ENCODE assay signal across 15 cellular contexts in genomic region chr2:176078440-176079284, GRCh38. TPM values are rescaled to one million over a fixed set of nuclear protein-coding genes. Genes with fewer than 3 reads are reported as not detected.
DNase-seq lines count a peak whose midpoint lies in the region; ATAC-seq and TF ChIP-seq lines count a peak whose summit lies in the region.
"Had no signal": no experiment of that assay in that cellular context is flagged by ENCODE, and none has a peak within 500 bp of the region (broad histone marks: within the 10 kb centered on the region; RNA-seq: fewer than 3 reads in every experiment).

No MANE protein-coding gene starts in this region.

- H3K4me1 Mint-ChIP-seq in nephron progenitor cell = peaks cover 24% of the 10 kb centered on the region

- H3K9me3 Mint-ChIP-seq in nephron progenitor cell = peaks cover 10% of the 10 kb centered on the region

- peak; percentile 44 for DNase-seq in NCI-H1694 treated with DMSO at 0.1 percent for 48 hours (lab: John Stamatoyannopoulos, UW)
- DNase-seq in NCI-H1694 (lab: John Stamatoyannopoulos, UW) = no peak
- no peak for DNase-seq in adipocyte (ENCODE audit: low read depth)
- no peak for DNase-seq in nephron progenitor cell
- DNase-seq in esophagus squamous epithelium (lab: John Stamatoyannopoulos, UW) = no peak
- DNase-seq in activated effector memory CD4-positive, alpha-beta T cell treated with anti-CD3 and anti-CD28 coated beads, Interleukin-2, amount 50 U/mL, for 16 hours = no peak
- DNase-seq: activated CD4-positive, alpha-beta T cell treated with anti-CD3 and anti-CD28 coated beads for 4 hours; body of pancreas; left ventricle myocardium inferior; NCI-H1105 treated with DMSO at 0.1 percent for 48 hours; RPMI8226 had no signal

- H3K4me3 Mint-ChIP-seq in nephron progenitor cell = peak overlapping the region; percentile 66

- no peaks in the 10 kb centered on the region for H3K36me3 ChIP-seq in HEK293 (ENCODE audit: control insufficient read depth in 2 of 2, insufficient read depth in 1 of 2, low read length in 2 of 2)
- H3K36me3 ChIP-seq in adipocyte (ENCODE audit: control insufficient read depth, insufficient read depth, low read length, severe bottlenecking) = no peaks in the 10 kb centered on the region
- no peaks in the 10 kb centered on the region for H3K36me3 ChIP-seq in esophagus squamous epithelium
- H3K36me3 ChIP-seq: left ventricle myocardium inferior had no signal

- H3K9ac ChIP-seq in adipocyte (ENCODE audit: low read length) = no peak overlapping the region

- ATAC-seq in HG03457 (IDR thresholded peaks at IDR 0.05; ENCODE audit: unreplicated experiment) = no peak
- ATAC-seq: body of pancreas had no signal

- no peaks in the 10 kb centered on the region for H3K36me3 Mint-ChIP-seq in nephron progenitor cell (ENCODE audit: low read depth)

- peaks cover 99% of the 10 kb centered on the region for H3K27me3 Mint-ChIP-seq in nephron progenitor cell (ENCODE audit: low read depth, poor library complexity)

- intact Hi-C loops in esophagus squamous epithelium (cut with DNase I) = no loop called here

- H3K27ac Mint-ChIP-seq in nephron progenitor cell = no peak overlapping the region

- H3K9me3 ChIP-seq in HEK293 (ENCODE audit: control insufficient read depth, insufficient read depth, low read depth, low read length) = no peaks in the 10 kb centered on the region
- H3K9me3 ChIP-seq in adipocyte (ENCODE audit: control insufficient read depth, low read length) = peaks cover 30% of the 10 kb centered on the region
- peaks cover 0 to 20% (median 13%) of the 10 kb centered on the region in 3 donors for H3K9me3 ChIP-seq in esophagus squamous epithelium

- CTCF ChIA-PET in HEK293 (lab: Yijun Ruan, JAX) = interaction anchor here (0.6 to 3.2 kb wide), 29 partner anchors 7 to 1073 kb away, joined by 3 to 44 read pairs (median 4); partner anchors contain the start of genes HOXD12, HOXD13 and LNPK

- H3K4me3 ChIP-seq in HEK293 (ENCODE audit: low read depth, low read length) (peak overlapping the region; percentile 42), adipocyte (ENCODE audit: low read length) (peak overlapping the region; percentile 17), esophagus squamous epithelium (peak overlapping the region in 1 of 4 donors; percentile 53)
- H3K4me3 ChIP-seq: body of pancreas had no signal

- peaks cover 90% of the 10 kb centered on the region for H3K27me3 ChIP-seq in adipocyte (replicated peaks; ENCODE audit: control insufficient read depth, insufficient read depth, low read length)
- H3K27me3 ChIP-seq in esophagus squamous epithelium = peaks cover 47 to 100% (median 72%) of the 10 kb centered on the region in 4 donors

- H3K4me1 ChIP-seq in HEK293 (ENCODE audit: control insufficient read depth, insufficient read depth, low read length) = no peaks in the 10 kb centered on the region
- no peaks in the 10 kb centered on the region for H3K4me1 ChIP-seq in adipocyte (ENCODE audit: control insufficient read depth, insufficient read depth, low read length)
- H3K4me1 ChIP-seq in esophagus squamous epithelium = peaks cover 0 to 46% (median 10%) of the 10 kb centered on the region in 3 donors

- POLR2A ChIA-PET in HEK293 (lab: Yijun Ruan, JAX) = interaction anchor here (0.8 to 2.7 kb wide), 2 partner anchors 26 to 77 kb away, joined by 4 to 12 read pairs; partner anchors contain the start of gene LNPK

- TF ChIP-seq POLR2A in esophagus squamous epithelium (IDR thresholded peaks at IDR 0.05) = no peak

- H3K27ac ChIP-seq in HEK293 (ENCODE audit: extremely low read depth, low read depth, low read length) = peak overlapping the region; percentile 33; the same call in 1 of the 2 replicates
- no peak overlapping the region for H3K27ac ChIP-seq in esophagus squamous epithelium
- H3K27ac ChIP-seq: body of pancreas, left ventricle myocardium inferior had no signal

- TF ChIP-seq CTCF in HEK293 (tag by site-specific recombination; IDR thresholded peaks at IDR 0.05) (no peak), nephron progenitor cell (IDR thresholded peaks at IDR 0.05) (no peak), esophagus squamous epithelium (IDR thresholded peaks at IDR 0.05) (no peak)

- WGBS in esophagus squamous epithelium, 2 donors = 10 to 16% methylated on average over 26 of the region's 26 CpGs

TF ChIP-seq in HEK293, 187 proteins besides CTCF, POLR2A, EP300 and RAD21:
- TF ChIP-seq PATZ1 (tag by site-specific recombination; IDR thresholded peaks at IDR 0.05) (no peak), WT1 (tag by site-specific recombination; IDR thresholded peaks at IDR 0.05) (no peak)

RNA-seq across cellular contexts. Expression of gene EVX2, which starts 5.1 kb away (rescaled TPM):
- not detected for total RNA-seq in esophagus squamous epithelium
- total RNA-seq: body of pancreas, fibroblast of lung, left ventricle myocardium inferior, renal cortical epithelial cell had no signal

RNA-seq across cellular contexts. Expression of gene HOXD13, which starts 13.9 kb away (rescaled TPM):
- not detected for total RNA-seq in esophagus squamous epithelium
- total RNA-seq: body of pancreas, fibroblast of lung, left ventricle myocardium inferior, renal cortical epithelial cell had no signal

RNA-seq across cellular contexts. Expression of gene HOXD12, which starts 20.9 kb away (rescaled TPM):
- not detected for total RNA-seq in esophagus squamous epithelium
- total RNA-seq: body of pancreas, fibroblast of lung, left ventricle myocardium inferior, renal cortical epithelial cell had no signal

RNA-seq across cellular contexts. Expression of gene HOXD11, which starts 28.4 kb away (rescaled TPM):
- total RNA-seq in esophagus squamous epithelium = not detected
- total RNA-seq: body of pancreas, fibroblast of lung, left ventricle myocardium inferior had no signal

RNA-seq across cellular contexts. Expression of gene HOXD10, which starts 37.9 kb away (rescaled TPM):
- total RNA-seq in esophagus squamous epithelium = under 1 TPM in 2 of 4 donors, not detected in 2; 0.22 to 0.38 TPM
- total RNA-seq: fibroblast of lung, left ventricle myocardium inferior had no signal
